In the genomic region with DNA sequence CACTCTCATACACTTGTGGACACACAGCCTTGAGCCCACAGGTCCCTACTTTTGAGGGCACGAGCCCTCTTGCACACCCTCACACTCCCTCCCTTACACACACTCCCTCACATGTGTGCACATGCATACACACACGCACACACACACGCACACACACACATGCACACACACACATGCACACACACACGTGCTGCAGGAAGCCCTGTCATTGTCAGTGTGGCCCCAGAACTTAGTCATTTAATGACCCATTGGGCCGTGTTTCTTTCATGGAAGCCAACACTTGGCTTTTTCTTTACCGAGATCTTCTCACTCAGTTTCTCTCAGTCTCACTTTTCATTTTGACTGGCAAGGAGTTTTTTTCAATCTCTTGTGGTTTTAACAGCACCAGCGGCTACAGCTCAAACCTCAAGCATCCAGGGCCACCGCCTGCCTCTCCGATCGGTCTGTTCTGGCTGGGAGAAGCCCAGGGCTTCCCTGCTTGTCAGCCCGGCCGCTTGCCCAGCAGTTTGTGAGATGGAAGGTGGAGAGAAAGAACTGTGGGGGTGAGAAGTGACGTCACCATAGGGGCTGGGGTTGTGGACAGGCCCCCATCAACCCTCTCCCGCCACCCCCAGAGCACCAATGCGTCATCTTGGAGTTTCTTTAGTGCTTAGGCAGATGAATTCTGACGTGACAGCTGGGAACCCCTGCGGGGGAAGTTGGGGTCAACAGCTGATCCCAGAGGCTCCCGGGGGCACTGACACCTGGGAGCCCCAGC, we compare ENCODE assay signal across 1 cellular context.
TF ChIP-seq lines count a peak whose summit lies in the region.

No MANE protein-coding gene starts in this region.

TF ChIP-seq in H1, 55 proteins besides CTCF, POLR2A, EP300 and RAD21:
- TF ChIP-seq CREB1 (IDR thresholded peaks at IDR 0.05) (no peak), EGR1 (IDR thresholded peaks at IDR 0.05; ENCODE audit: borderline replicate concordance, low read depth, low read length) (no peak), CHD2 (IDR thresholded peaks at IDR 0.05; ENCODE audit: low read length) (no peak), SAP30 (IDR thresholded peaks at IDR 0.05; ENCODE audit: insufficient read depth, insufficient replicate concordance, low read length) (no peak), TBP (IDR thresholded peaks at IDR 0.05; ENCODE audit: low read depth, low read length) (no peak), MAFK (IDR thresholded peaks at IDR 0.05; ENCODE audit: low read depth, low read length) (no peak)
- TF ChIP-seq, protein P1, sequence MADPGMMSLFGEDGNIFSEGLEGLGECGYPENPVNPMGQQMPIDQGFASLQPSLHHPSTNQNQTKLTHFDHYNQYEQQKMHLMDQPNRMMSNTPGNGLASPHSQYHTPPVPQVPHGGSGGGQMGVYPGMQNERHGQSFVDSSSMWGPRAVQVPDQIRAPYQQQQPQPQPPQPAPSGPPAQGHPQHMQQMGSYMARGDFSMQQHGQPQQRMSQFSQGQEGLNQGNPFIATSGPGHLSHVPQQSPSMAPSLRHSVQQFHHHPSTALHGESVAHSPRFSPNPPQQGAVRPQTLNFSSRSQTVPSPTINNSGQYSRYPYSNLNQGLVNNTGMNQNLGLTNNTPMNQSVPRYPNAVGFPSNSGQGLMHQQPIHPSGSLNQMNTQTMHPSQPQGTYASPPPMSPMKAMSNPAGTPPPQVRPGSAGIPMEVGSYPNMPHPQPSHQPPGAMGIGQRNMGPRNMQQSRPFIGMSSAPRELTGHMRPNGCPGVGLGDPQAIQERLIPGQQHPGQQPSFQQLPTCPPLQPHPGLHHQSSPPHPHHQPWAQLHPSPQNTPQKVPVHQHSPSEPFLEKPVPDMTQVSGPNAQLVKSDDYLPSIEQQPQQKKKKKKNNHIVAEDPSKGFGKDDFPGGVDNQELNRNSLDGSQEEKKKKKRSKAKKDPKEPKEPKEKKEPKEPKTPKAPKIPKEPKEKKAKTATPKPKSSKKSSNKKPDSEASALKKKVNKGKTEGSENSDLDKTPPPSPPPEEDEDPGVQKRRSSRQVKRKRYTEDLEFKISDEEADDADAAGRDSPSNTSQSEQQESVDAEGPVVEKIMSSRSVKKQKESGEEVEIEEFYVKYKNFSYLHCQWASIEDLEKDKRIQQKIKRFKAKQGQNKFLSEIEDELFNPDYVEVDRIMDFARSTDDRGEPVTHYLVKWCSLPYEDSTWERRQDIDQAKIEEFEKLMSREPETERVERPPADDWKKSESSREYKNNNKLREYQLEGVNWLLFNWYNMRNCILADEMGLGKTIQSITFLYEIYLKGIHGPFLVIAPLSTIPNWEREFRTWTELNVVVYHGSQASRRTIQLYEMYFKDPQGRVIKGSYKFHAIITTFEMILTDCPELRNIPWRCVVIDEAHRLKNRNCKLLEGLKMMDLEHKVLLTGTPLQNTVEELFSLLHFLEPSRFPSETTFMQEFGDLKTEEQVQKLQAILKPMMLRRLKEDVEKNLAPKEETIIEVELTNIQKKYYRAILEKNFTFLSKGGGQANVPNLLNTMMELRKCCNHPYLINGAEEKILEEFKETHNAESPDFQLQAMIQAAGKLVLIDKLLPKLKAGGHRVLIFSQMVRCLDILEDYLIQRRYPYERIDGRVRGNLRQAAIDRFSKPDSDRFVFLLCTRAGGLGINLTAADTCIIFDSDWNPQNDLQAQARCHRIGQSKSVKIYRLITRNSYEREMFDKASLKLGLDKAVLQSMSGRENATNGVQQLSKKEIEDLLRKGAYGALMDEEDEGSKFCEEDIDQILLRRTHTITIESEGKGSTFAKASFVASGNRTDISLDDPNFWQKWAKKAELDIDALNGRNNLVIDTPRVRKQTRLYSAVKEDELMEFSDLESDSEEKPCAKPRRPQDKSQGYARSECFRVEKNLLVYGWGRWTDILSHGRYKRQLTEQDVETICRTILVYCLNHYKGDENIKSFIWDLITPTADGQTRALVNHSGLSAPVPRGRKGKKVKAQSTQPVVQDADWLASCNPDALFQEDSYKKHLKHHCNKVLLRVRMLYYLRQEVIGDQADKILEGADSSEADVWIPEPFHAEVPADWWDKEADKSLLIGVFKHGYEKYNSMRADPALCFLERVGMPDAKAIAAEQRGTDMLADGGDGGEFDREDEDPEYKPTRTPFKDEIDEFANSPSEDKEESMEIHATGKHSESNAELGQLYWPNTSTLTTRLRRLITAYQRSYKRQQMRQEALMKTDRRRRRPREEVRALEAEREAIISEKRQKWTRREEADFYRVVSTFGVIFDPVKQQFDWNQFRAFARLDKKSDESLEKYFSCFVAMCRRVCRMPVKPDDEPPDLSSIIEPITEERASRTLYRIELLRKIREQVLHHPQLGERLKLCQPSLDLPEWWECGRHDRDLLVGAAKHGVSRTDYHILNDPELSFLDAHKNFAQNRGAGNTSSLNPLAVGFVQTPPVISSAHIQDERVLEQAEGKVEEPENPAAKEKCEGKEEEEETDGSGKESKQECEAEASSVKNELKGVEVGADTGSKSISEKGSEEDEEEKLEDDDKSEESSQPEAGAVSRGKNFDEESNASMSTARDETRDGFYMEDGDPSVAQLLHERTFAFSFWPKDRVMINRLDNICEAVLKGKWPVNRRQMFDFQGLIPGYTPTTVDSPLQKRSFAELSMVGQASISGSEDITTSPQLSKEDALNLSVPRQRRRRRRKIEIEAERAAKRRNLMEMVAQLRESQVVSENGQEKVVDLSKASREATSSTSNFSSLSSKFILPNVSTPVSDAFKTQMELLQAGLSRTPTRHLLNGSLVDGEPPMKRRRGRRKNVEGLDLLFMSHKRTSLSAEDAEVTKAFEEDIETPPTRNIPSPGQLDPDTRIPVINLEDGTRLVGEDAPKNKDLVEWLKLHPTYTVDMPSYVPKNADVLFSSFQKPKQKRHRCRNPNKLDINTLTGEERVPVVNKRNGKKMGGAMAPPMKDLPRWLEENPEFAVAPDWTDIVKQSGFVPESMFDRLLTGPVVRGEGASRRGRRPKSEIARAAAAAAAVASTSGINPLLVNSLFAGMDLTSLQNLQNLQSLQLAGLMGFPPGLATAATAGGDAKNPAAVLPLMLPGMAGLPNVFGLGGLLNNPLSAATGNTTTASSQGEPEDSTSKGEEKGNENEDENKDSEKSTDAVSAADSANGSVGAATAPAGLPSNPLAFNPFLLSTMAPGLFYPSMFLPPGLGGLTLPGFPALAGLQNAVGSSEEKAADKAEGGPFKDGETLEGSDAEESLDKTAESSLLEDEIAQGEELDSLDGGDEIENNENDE (IDR thresholded peaks at IDR 0.05; ENCODE audit: insufficient replicate concordance, low read length), result no peak
- TF ChIP-seq, protein P2, sequence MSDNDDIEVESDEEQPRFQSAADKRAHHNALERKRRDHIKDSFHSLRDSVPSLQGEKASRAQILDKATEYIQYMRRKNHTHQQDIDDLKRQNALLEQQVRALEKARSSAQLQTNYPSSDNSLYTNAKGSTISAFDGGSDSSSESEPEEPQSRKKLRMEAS (IDR thresholded peaks at IDR 0.05), result no peak
